In the genomic region with DNA sequence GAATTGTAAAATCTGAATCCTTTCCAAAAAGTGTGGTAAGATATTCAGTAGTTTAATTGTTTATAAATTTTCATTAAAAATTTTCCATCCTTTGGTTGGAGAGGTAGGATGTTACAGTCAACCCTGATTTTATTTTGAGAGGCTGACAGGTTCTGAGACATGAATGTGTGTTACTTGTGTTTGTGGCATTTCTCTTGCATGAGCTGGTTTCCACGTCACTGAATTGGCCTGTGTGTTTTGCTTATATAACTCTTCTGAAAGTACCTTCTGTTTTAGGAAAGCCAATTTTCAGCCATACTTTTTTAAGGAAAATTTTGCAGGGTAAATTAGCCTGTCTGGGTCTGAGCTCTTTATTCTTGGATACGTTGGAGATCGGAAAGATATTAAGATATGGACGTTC, we compare ENCODE assay signal across 15 cellular contexts. TPM values are rescaled to one million over a fixed set of nuclear protein-coding genes. Genes with fewer than 3 reads are reported as not detected.
DNase-seq lines count a peak whose midpoint lies in the region; ATAC-seq and TF ChIP-seq lines count a peak whose summit lies in the region.
"Had no signal": no experiment of that assay in that cellular context is flagged by ENCODE, and none has a peak within 500 bp of the region (broad histone marks: within the 10 kb centered on the region; RNA-seq: fewer than 3 reads in every experiment).

No MANE protein-coding gene starts in this region.

- H3K9ac ChIP-seq in GM23248 (no peak overlapping the region), adipocyte (ENCODE audit: low read length) (no peak overlapping the region)

- CTCF ChIA-PET in A673 (lab: Charles Lee) = no interaction called here

- H4K20me1 ChIP-seq in GM23248 (ENCODE audit: insufficient read depth) = no peaks in the 10 kb centered on the region

- WGBS in GM23248 (ENCODE audit: low coverage in 1 of 2, low lambda C conversion rate in 2 of 2, missing lambda C conversion rate in 2 of 2), 2 experiments = 76 to 77% methylated on average over 4 of the region's 4 CpGs

- H3K36me3 ChIP-seq in GM23248 (ENCODE audit: low read depth) = no peaks in the 10 kb centered on the region
- H3K36me3 ChIP-seq in adipocyte (ENCODE audit: control insufficient read depth, insufficient read depth, low read length, severe bottlenecking) = no peaks in the 10 kb centered on the region
- H3K36me3 ChIP-seq in A673 (ENCODE audit: insufficient read depth, low read length, poor library complexity, severe bottlenecking) = no peaks in the 10 kb centered on the region
- H3K36me3 ChIP-seq: uterus had no signal

- H3K9me3 ChIP-seq in GM23248 (ENCODE audit: low read depth) (no peaks in the 10 kb centered on the region), adipocyte (ENCODE audit: control insufficient read depth, low read length) (no peaks in the 10 kb centered on the region), A673 (ENCODE audit: low read depth, low read length, poor library complexity, severe bottlenecking) (no peaks in the 10 kb centered on the region)
- H3K9me3 ChIP-seq: uterus had no signal

- DNase-seq in AG08396 (ENCODE audit: low spot score) (peak; percentile 60), GM23248 (peak; percentile 77), adipocyte (ENCODE audit: low read depth) (peak; percentile 35), fibroblast of villous mesenchyme (ENCODE audit: low read depth) (peak; percentile 54), A673 (ENCODE audit: low spot score) (no peak), D341Med (ENCODE audit: low spot score) (no peak)
- DNase-seq in stimulated activated CD4-positive, alpha-beta T cell treated with anti-CD3 and anti-CD28 coated beads, Interleukin-4, amount 100 ng/mL, for 4 hours = no peak
- DNase-seq: activated CD8-positive, alpha-beta memory T cell treated with anti-CD3 and anti-CD28 coated beads, Interleukin-2, amount 10 ng/mL, durations not matched to agents 7 days and 5 days; cerebellar nuclear complex; left cardiac atrium; PC-3; uterus had no signal

- H3K4me3 ChIP-seq in GM23248 (no peak overlapping the region), adipocyte (ENCODE audit: low read length) (no peak overlapping the region), fibroblast of villous mesenchyme (ENCODE audit: low read depth, low read length) (no peak overlapping the region), A673 (ENCODE audit: low read depth, low read length, poor library complexity, severe bottlenecking) (no peak overlapping the region)
- H3K4me3 ChIP-seq: skin epidermis, uterus had no signal

- H3K79me2 ChIP-seq in GM23248 (ENCODE audit: insufficient read depth) = no peaks in the 10 kb centered on the region

- ATAC-seq in HG02798 (IDR thresholded peaks at IDR 0.05; ENCODE audit: poor library complexity, unreplicated experiment) = no peak
- ATAC-seq: left cardiac atrium, PC-3 had no signal

- peaks cover 15% of the 10 kb centered on the region for H3K4me1 ChIP-seq in GM23248 (ENCODE audit: insufficient read depth)
- no peaks in the 10 kb centered on the region for H3K4me1 ChIP-seq in adipocyte (ENCODE audit: control insufficient read depth, insufficient read depth, low read length)
- H3K4me1 ChIP-seq in A673 (ENCODE audit: insufficient read depth, low read length, poor library complexity, severe bottlenecking) = no peaks in the 10 kb centered on the region
- H3K4me1 ChIP-seq: uterus had no signal

- H3F3A ChIP-seq in GM23248 (ENCODE audit: insufficient read depth) = peaks cover 6% of the 10 kb centered on the region; the same call in 1 of the 2 replicates

- TF ChIP-seq CTCF in fibroblast of villous mesenchyme (IDR thresholded peaks at IDR 0.05; ENCODE audit: insufficient read depth, low read depth, low read length) = no peak
- no peak for TF ChIP-seq CTCF in A673 (conservative IDR thresholded peaks at IDR 0.05; ENCODE audit: low read depth, low read length)

- H2AFZ ChIP-seq in GM23248 = no peak overlapping the region

- H3K4me2 ChIP-seq in GM23248 (ENCODE audit: unreplicated experiment) = peak overlapping the region; percentile 52

- in situ Hi-C loops in GM23248 (cut with MboI) = no loop called here

- H3K27me3 ChIP-seq in GM23248 (replicated peaks; ENCODE audit: insufficient read depth) (no peaks in the 10 kb centered on the region), adipocyte (replicated peaks; ENCODE audit: control insufficient read depth, insufficient read depth, low read length) (no peaks in the 10 kb centered on the region), A673 (replicated peaks; ENCODE audit: insufficient read depth, low read depth, low read length, poor library complexity) (no peaks in the 10 kb centered on the region)
- H3K27me3 ChIP-seq: uterus had no signal

- H3K27ac ChIP-seq in GM23248 (peak overlapping the region; percentile 16; the same call in 1 of the 2 replicates), A673 (ENCODE audit: low read depth, low read length, poor library complexity, severe bottlenecking) (no peak overlapping the region)
- H3K27ac ChIP-seq: C4-2B, skin epidermis, uterus had no signal

- no TSS peak for BruUV-seq in A673 (replicated peaks; lab: Mats Ljungman, UMichigan)

- H3K9me2 ChIP-seq in GM23248 (ENCODE audit: insufficient read depth) = no peaks in the 10 kb centered on the region

- intact Hi-C loops in A673 (cut with micrococcal nuclease; ENCODE audit: unreplicated experiment) = no loop called here

- POLR2A ChIA-PET in A673 (lab: Charles Lee; ENCODE audit: low non-redundant PET) = no interaction called here

RNA-seq across cellular contexts. Expression of gene PXYLP1, which starts 30.7 kb away (rescaled TPM):
- 12.5 and 15.8 TPM in 2 replicates for total RNA-seq in GM23248 (2014; rRNA removed; shearing (Covaris generic))
- polyA plus RNA-seq in GM23248 (2016; fragmentation: Nextera tagmentation; extraction: Ambion mirVana) = 18.7 and 19.7 TPM in 2 replicates
- total RNA-seq in fibroblast of villous mesenchyme = 3.2 and 3.5 TPM in 2 replicates
- total RNA-seq in A673 (2021) = 11.3 and 14.7 TPM in 2 replicates

Comparison
In these comparisons a context has a peak if more than half of its experiments do, and no peak if none do; other contexts are left out.
1. DNase-seq: peak in AG08396 (single experiment), GM23248 (single experiment), adipocyte (single experiment) and fibroblast of villous mesenchyme (single experiment); none in A673 (single experiment), D341Med (single experiment) and stimulated activated CD4-positive, alpha-beta T cell treated with anti-CD3 and anti-CD28 coated beads, Interleukin-4, amount 100 ng/mL, for 4 hours (0 of 2).